ENCODE assay signal across 26 cellular contexts in genomic region chr10:84204610-84205009, GRCh38. TPM values are rescaled to one million over a fixed set of nuclear protein-coding genes. Genes with fewer than 3 reads are reported as not detected.
"Had no signal": no experiment of that assay in that cellular context is flagged by ENCODE, and none has a peak within 500 bp of the region (broad histone marks: within the 10 kb centered on the region; RNA-seq: fewer than 3 reads in every experiment).

No MANE protein-coding gene starts in this region.

- H3K36me3 ChIP-seq: gastrocnemius medialis, heart right ventricle, left lung, lower lobe of right lung had no signal

- H3K9me3 ChIP-seq: esophagus squamous epithelium, gastrocnemius medialis, heart right ventricle, left lung, lower lobe of right lung had no signal

- H3K27ac ChIP-seq: coronary artery, dorsolateral prefrontal cortex, epithelial cell of prostate, esophagus squamous epithelium, gastrocnemius medialis, heart right ventricle, left lung, lower lobe of right lung had no signal

- H3K4me1 ChIP-seq: esophagus squamous epithelium, gastrocnemius medialis, heart right ventricle, left lung, lower lobe of right lung had no signal

- H3K27me3 ChIP-seq: dorsolateral prefrontal cortex, esophagus squamous epithelium had no signal

- H3K4me3 ChIP-seq: coronary artery, dorsolateral prefrontal cortex, esophagus squamous epithelium, gastrocnemius medialis, heart right ventricle, left lung, lower lobe of right lung had no signal

- DNase-seq: dorsolateral prefrontal cortex; effector CD4-positive, alpha-beta T cell; effector memory CD4-positive, alpha-beta T cell; esophagus squamous epithelium; foreskin fibroblast; foreskin melanocyte; gastrocnemius medialis; glutamatergic neuron; heart right ventricle; left cardiac atrium; left lung; left ventricle myocardium superior; lower lobe of right lung; mesenchymal stem cell; midbrain had no signal

- ATAC-seq: gastrocnemius medialis, heart right ventricle had no signal

RNA-seq across cellular contexts. Expression of gene LRIT2, which starts 20.7 kb away (rescaled TPM):
- total RNA-seq: cerebellum, dermis blood vessel endothelial cell, esophagus mucosa, esophagus squamous epithelium, gastrocnemius medialis, glomerular endothelial cell, heart right ventricle, kidney epithelial cell, left lung, left ventricle myocardium superior, lower lobe of right lung, lung microvascular endothelial cell, mononuclear cell, mucosa of gallbladder had no signal
- polyA plus RNA-seq: heart right ventricle, keratinocyte had no signal

RNA-seq across cellular contexts. Expression of gene GPR15LG, which starts 31.0 kb away (rescaled TPM):
- total RNA-seq: dermis blood vessel endothelial cell, dorsolateral prefrontal cortex, glomerular endothelial cell, heart right ventricle, kidney epithelial cell, left cardiac atrium, left lung, left ventricle myocardium superior, lower lobe of right lung, lung microvascular endothelial cell, mononuclear cell had no signal
- polyA plus RNA-seq: heart right ventricle had no signal

RNA-seq across cellular contexts. Expression of gene LRIT1, which starts 36.7 kb away (rescaled TPM):
- total RNA-seq: cerebellum, dermis blood vessel endothelial cell, esophagus mucosa, gastrocnemius medialis, glomerular endothelial cell, kidney epithelial cell, left cardiac atrium, left lung, left ventricle myocardium superior, lower lobe of right lung, lung microvascular endothelial cell, mononuclear cell, mucosa of gallbladder had no signal
- polyA plus RNA-seq: heart right ventricle, keratinocyte had no signal

RNA-seq across cellular contexts. Expression of gene RGR, which starts 40.2 kb away (rescaled TPM):
- total RNA-seq: dermis blood vessel endothelial cell, esophagus mucosa, glomerular endothelial cell, kidney epithelial cell, left lung, lower lobe of right lung, lung microvascular endothelial cell, mononuclear cell, mucosa of gallbladder had no signal
- polyA plus RNA-seq: keratinocyte had no signal
